Comparison of ENCODE assay signal across 11 cellular contexts in genomic region chr16:4937782-4938682, GRCh38. TPM values are rescaled to one million over a fixed set of nuclear protein-coding genes. Genes with fewer than 3 reads are reported as not detected.
DNase-seq lines count a peak whose midpoint lies in the region; ATAC-seq and TF ChIP-seq lines count a peak whose summit lies in the region.
"Had no signal": no experiment of that assay in that cellular context is flagged by ENCODE, and none has a peak within 500 bp of the region (broad histone marks: within the 10 kb centered on the region; RNA-seq: fewer than 3 reads in every experiment).

No MANE protein-coding gene starts in this region.

- ATAC-seq in upper lobe of left lung (ENCODE audit: low FRiP score in 2 of 2) (peak; percentile 2 to 34), GM18870 (IDR thresholded peaks at IDR 0.05; ENCODE audit: unreplicated experiment) (no peak)

- no peak for TF ChIP-seq EP300 in upper lobe of left lung (IDR thresholded peaks at IDR 0.05)

- TF ChIP-seq CTCF in upper lobe of left lung (IDR thresholded peaks at IDR 0.05) = no peak

- no peaks in the 10 kb centered on the region for H3K36me3 Mint-ChIP-seq in activated naive CD4-positive, alpha-beta T cell treated with anti-CD3 and anti-CD28 coated beads, Interleukin-2, amount 50 U/mL, for 24 hours

- H3K9ac ChIP-seq in duodenal mucosa (ENCODE audit: low read depth in 1 of 2, low read length in 2 of 2) = peak overlapping the region; percentile 30 to 52
- peak overlapping the region; percentile 44 for H3K9ac ChIP-seq in mucosa of stomach (ENCODE audit: low read length)
- H3K9ac ChIP-seq: BLaER1 treated with 17β-estradiol and CSF1 and Interleukin-3, amounts not matched to agents 10 nM and 100 nM had no signal

- H3K27ac Mint-ChIP-seq in activated naive CD4-positive, alpha-beta T cell treated with anti-CD3 and anti-CD28 coated beads, Interleukin-2, amount 50 U/mL, for 24 hours = no peak overlapping the region

- DNase-seq in activated naive CD4-positive, alpha-beta T cell treated with Interleukin-2 at 50 U/mL for 16 hours = no peak
- DNase-seq in upper lobe of left lung (peak in 1 of 2 donors; percentile 78), NCI-H1092 treated with DMSO at 0.1 percent for 48 hours (lab: John Stamatoyannopoulos, UW) (no peak), DMS79 treated with DMSO at 0.1 percent for 48 hours (lab: John Stamatoyannopoulos, UW) (no peak)
- DNase-seq: activated CD8-positive, alpha-beta memory T cell treated with anti-CD3 and anti-CD28 coated beads, Interleukin-2, amount 50 U/mL, for 48 hours; Kasumi-1 had no signal

- H3K36me3 ChIP-seq in duodenal mucosa (ENCODE audit: control insufficient read depth in 1 of 2, insufficient read depth in 2 of 2, low read length in 2 of 2) = no peaks in the 10 kb centered on the region
- no peaks in the 10 kb centered on the region for H3K36me3 ChIP-seq in mucosa of stomach (ENCODE audit: control insufficient read depth, insufficient read depth, low read length)
- no peaks in the 10 kb centered on the region for H3K36me3 ChIP-seq in upper lobe of left lung
- H3K36me3 ChIP-seq: BLaER1 treated with 17β-estradiol and CSF1 and Interleukin-3, amounts not matched to agents 10 nM and 100 nM had no signal

- no peaks in the 10 kb centered on the region for H3K27me3 ChIP-seq in duodenal mucosa (ENCODE audit: control insufficient read depth in 1 of 2, insufficient read depth in 2 of 2, low read length in 2 of 2)
- peaks cover 8% of the 10 kb centered on the region for H3K27me3 ChIP-seq in mucosa of stomach (ENCODE audit: control insufficient read depth, insufficient read depth, low read length)
- H3K27me3 ChIP-seq in upper lobe of left lung = peaks cover 0 to 14% (median 7%) of the 10 kb centered on the region in 4 donors

- H3K4me1 ChIP-seq in duodenal mucosa (ENCODE audit: control insufficient read depth in 1 of 2, insufficient read depth in 2 of 2, low read length in 2 of 2) = peaks cover 20 to 26% of the 10 kb centered on the region in 2 donors
- peaks cover 41% of the 10 kb centered on the region for H3K4me1 ChIP-seq in mucosa of stomach (ENCODE audit: control insufficient read depth, insufficient read depth, low read length)
- peaks cover 15 to 51% (median 41%) of the 10 kb centered on the region in 4 donors for H3K4me1 ChIP-seq in upper lobe of left lung

- H3K27ac ChIP-seq in duodenal mucosa (ENCODE audit: low read depth, low read length) (peak overlapping the region; percentile 85), upper lobe of left lung (peak overlapping the region; percentile 73 to 87 (median 83))
- H3K27ac ChIP-seq: BLaER1 treated with 17β-estradiol and CSF1 and Interleukin-3, amounts not matched to agents 10 nM and 100 nM had no signal

- 68 to 70% methylated on average over 15 to 16 of the region's 16 CpGs for WGBS in upper lobe of left lung, 2 donors

- TF ChIP-seq POLR2A in upper lobe of left lung (IDR thresholded peaks at IDR 0.05) = no peak

- peak overlapping the region; percentile 33 for H3K4me3 Mint-ChIP-seq in activated naive CD4-positive, alpha-beta T cell treated with anti-CD3 and anti-CD28 coated beads, Interleukin-2, amount 50 U/mL, for 24 hours

- peaks cover 4% of the 10 kb centered on the region for H3K4me1 Mint-ChIP-seq in activated naive CD4-positive, alpha-beta T cell treated with anti-CD3 and anti-CD28 coated beads, Interleukin-2, amount 50 U/mL, for 24 hours

- H3K4me3 ChIP-seq in duodenal mucosa (ENCODE audit: low read depth in 1 of 2, low read length in 2 of 2) = no peak overlapping the region
- H3K4me3 ChIP-seq in mucosa of stomach (ENCODE audit: low read length) = no peak overlapping the region
- peak overlapping the region in 2 of 4 donors; percentile 74 to 77 for H3K4me3 ChIP-seq in upper lobe of left lung
- H3K4me3 ChIP-seq: BLaER1 treated with 17β-estradiol and CSF1 and Interleukin-3, amounts not matched to agents 10 nM and 100 nM had no signal

- peaks cover 25% of the 10 kb centered on the region for H3K27me3 Mint-ChIP-seq in activated naive CD4-positive, alpha-beta T cell treated with anti-CD3 and anti-CD28 coated beads, Interleukin-2, amount 50 U/mL, for 24 hours

- no peaks in the 10 kb centered on the region for H3K9me3 Mint-ChIP-seq in activated naive CD4-positive, alpha-beta T cell treated with anti-CD3 and anti-CD28 coated beads, Interleukin-2, amount 50 U/mL, for 24 hours

- no peaks in the 10 kb centered on the region for H3K9me3 ChIP-seq in duodenal mucosa (ENCODE audit: control insufficient read depth in 1 of 2, low read length in 2 of 2)
- H3K9me3 ChIP-seq in mucosa of stomach (ENCODE audit: control insufficient read depth, low read length) = no peaks in the 10 kb centered on the region
- H3K9me3 ChIP-seq in upper lobe of left lung = no peaks in the 10 kb centered on the region
- H3K9me3 ChIP-seq: BLaER1 treated with 17β-estradiol and CSF1 and Interleukin-3, amounts not matched to agents 10 nM and 100 nM had no signal

RNA-seq across cellular contexts. Expression of gene PPL, which starts 1.1 kb away (rescaled TPM):
- total RNA-seq in upper lobe of left lung = 100 to 1,000 TPM in 5 of 6 donors, 10 to 100 TPM in 1; 72.7 to 156 (median 132) TPM

RNA-seq across cellular contexts. Expression of gene SEC14L5, which starts 20.1 kb away (rescaled TPM):
- 1 to 10 TPM in 1 of 6 donors, under 1 TPM in 4, not detected in 1; 0.20 to 1.7 (median 0.49) TPM for total RNA-seq in upper lobe of left lung
